Comparison of ENCODE assay signal across 9 cellular contexts in the genomic region with DNA sequence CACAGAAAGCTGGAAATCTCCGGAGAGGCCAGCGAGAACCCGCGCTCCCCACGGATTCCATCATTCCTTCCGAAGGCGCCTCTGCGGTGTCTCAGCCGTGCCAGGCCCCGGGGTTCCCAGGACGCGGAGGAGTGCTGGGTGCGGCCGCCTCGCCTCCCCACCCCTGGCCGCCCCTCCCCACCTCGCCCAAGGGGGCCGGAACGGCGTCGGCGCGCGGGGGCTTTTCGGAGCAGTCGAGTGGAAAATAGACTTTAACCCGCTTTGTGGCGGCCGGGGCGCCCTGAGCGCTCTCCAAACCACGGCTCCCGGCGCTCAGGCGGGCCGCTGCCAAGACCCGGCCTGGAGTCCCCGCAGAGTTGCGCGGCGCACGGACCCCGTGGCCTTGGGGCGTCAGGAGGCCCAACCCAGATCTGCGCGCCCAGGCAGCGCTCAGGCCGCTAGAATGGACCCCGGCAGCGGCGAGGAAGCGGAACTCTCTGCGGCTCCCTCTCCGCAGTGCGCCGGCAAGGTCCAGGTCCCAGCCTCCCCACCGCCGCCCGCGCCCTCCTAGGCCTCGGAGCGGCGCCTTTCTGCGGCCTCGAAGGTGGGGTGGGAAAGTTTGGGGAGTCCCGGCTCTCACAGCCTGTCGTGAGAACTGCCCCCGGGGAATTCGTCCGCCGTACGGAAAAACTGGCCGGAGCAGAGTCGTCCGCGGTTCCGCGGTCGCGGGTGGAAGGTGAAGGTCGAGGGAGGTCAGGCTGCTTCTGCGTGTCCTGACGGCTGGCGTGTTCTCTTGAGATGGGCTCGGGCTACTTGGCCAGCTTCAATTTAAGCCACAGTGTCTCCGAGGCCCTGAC. TPM values are rescaled to one million over a fixed set of nuclear protein-coding genes. Genes with fewer than 3 reads are reported as not detected.
A peak's percentile ranks its signal among the peaks of the same experiment; 100 is the strongest.
DNase-seq lines count a peak whose midpoint lies in the region; ATAC-seq and TF ChIP-seq lines count a peak whose summit lies in the region.
"Had no signal": no experiment of that assay in that cellular context is flagged by ENCODE, and none has a peak within 500 bp of the region (broad histone marks: within the 10 kb centered on the region; RNA-seq: fewer than 3 reads in every experiment).

No MANE protein-coding gene starts in this region.

- CTCF ChIA-PET in PC-9 (lab: Charles Lee) = interaction anchor here (0.6 kb wide), 1 partner anchor 40 kb away, joined by 3 read pairs; no protein-coding TSS in a partner anchor

- DNase-seq in COLO668 (lab: John Stamatoyannopoulos, UW; ENCODE audit: unreplicated experiment) (peak; percentile 88), GM19238 (ENCODE audit: insufficient read length, low spot score) (peak; percentile 73), PC-9 (peak; percentile 58 to 63), lower lobe of right lung (no peak), globus pallidus (ENCODE audit: low spot score) (no peak)
- DNase-seq in central memory CD8-positive, alpha-beta T cell (ENCODE audit: low spot score in 2 of 2) = no peak

- TF ChIP-seq CTCF in PC-9 (conservative IDR thresholded peaks at IDR 0.05) = no peak
- no peak for TF ChIP-seq CTCF in lower lobe of right lung (IDR thresholded peaks at IDR 0.05)

- intact Hi-C loops in PC-9 (cut with micrococcal nuclease; ENCODE audit: unreplicated experiment) = no loop called here
- intact Hi-C loops in lower lobe of right lung (cut with DNase I) = no loop called here

- no peaks in the 10 kb centered on the region for H3K79me2 ChIP-seq in PC-9 (ENCODE audit: low read depth)

- peak overlapping the region; percentile 74 for H3K4me3 ChIP-seq in PC-9
- peak overlapping the region; percentile 51 for H3K4me3 ChIP-seq in lower lobe of right lung
- H3K4me3 ChIP-seq in subcutaneous abdominal adipose tissue (ENCODE audit: low read depth in 1 of 5, low read length in 5 of 5) = peak overlapping the region in 4 of 5 donors; percentile 48 to 64 (median 58)

- H2AFZ ChIP-seq in PC-9 = peak overlapping the region; percentile 82

- POLR2A ChIA-PET in PC-9 (lab: Charles Lee; ENCODE audit: unreplicated experiment) = no interaction called here

- H3K27ac ChIP-seq in PC-9 (no peak overlapping the region), lower lobe of right lung (no peak overlapping the region), subcutaneous abdominal adipose tissue (ENCODE audit: low read depth, low read length) (no peak overlapping the region)
- H3K27ac ChIP-seq: neutrophil had no signal

- peaks cover 87% of the 10 kb centered on the region for H3K27me3 Mint-ChIP-seq in central memory CD8-positive, alpha-beta T cell

- no peaks in the 10 kb centered on the region for H3K9me3 ChIP-seq in PC-9 (ENCODE audit: insufficient read depth, low read depth)
- H3K9me3 ChIP-seq in lower lobe of right lung = no peaks in the 10 kb centered on the region
- H3K9me3 ChIP-seq in subcutaneous abdominal adipose tissue (ENCODE audit: control insufficient read depth in 5 of 5, low read length in 5 of 5) = no peaks in the 10 kb centered on the region
- H3K9me3 ChIP-seq: neutrophil had no signal

- BruUV-seq in PC-9 (replicated peaks; lab: Mats Ljungman, UMichigan) = no TSS peak

- H3K4me1 ChIP-seq in PC-9 (replicated peaks; ENCODE audit: insufficient read depth) = peaks cover 14% of the 10 kb centered on the region
- peaks cover 51% of the 10 kb centered on the region for H3K4me1 ChIP-seq in lower lobe of right lung
- H3K4me1 ChIP-seq in subcutaneous abdominal adipose tissue (ENCODE audit: control insufficient read depth in 5 of 5, insufficient read depth in 5 of 5, low read length in 5 of 5) = peaks cover 0 to 57% (median 49%) of the 10 kb centered on the region in 5 donors

- H3F3A ChIP-seq in PC-9 (ENCODE audit: insufficient read depth, low read depth) = no peaks in the 10 kb centered on the region

- H3K9me3 Mint-ChIP-seq in central memory CD8-positive, alpha-beta T cell = no peaks in the 10 kb centered on the region

- H3K27ac Mint-ChIP-seq in central memory CD8-positive, alpha-beta T cell (ENCODE audit: low read depth) = no peak overlapping the region

- peaks cover 81% of the 10 kb centered on the region for H3K27me3 ChIP-seq in PC-9 (ENCODE audit: insufficient read depth, low read depth)
- peaks cover 96% of the 10 kb centered on the region for H3K27me3 ChIP-seq in lower lobe of right lung (ENCODE audit: low read depth)
- H3K27me3 ChIP-seq in subcutaneous abdominal adipose tissue (ENCODE audit: control insufficient read depth in 5 of 5, insufficient read depth in 4 of 5, low read length in 5 of 5) = peaks cover 70 to 85% (median 82%) of the 10 kb centered on the region in 5 donors

- H3K36me3 Mint-ChIP-seq in central memory CD8-positive, alpha-beta T cell (ENCODE audit: insufficient read depth) = peaks cover 5% of the 10 kb centered on the region

- H4K20me1 ChIP-seq in PC-9 (ENCODE audit: insufficient read depth) = no peaks in the 10 kb centered on the region

- ATAC-seq in HG03175 (IDR thresholded peaks at IDR 0.05; ENCODE audit: unreplicated experiment) (peak; percentile 51), lower lobe of right lung (peak; percentile 81 to 86)
- peak; percentile 17 for ATAC-seq in central memory CD8-positive, alpha-beta T cell (replicated peaks; ENCODE audit: extremely low read depth, poor library complexity, severe bottlenecking)

- H3K36me3 ChIP-seq in PC-9 (ENCODE audit: low read depth) (no peaks in the 10 kb centered on the region), lower lobe of right lung (no peaks in the 10 kb centered on the region), subcutaneous abdominal adipose tissue (ENCODE audit: control insufficient read depth in 5 of 5, insufficient read depth in 5 of 5, low read length in 5 of 5) (no peaks in the 10 kb centered on the region)
- H3K36me3 ChIP-seq: neutrophil had no signal

- H3K4me1 Mint-ChIP-seq in central memory CD8-positive, alpha-beta T cell = peaks cover 38% of the 10 kb centered on the region

- peak overlapping the region; percentile 77 for H3K4me3 Mint-ChIP-seq in central memory CD8-positive, alpha-beta T cell

- H3K9me2 ChIP-seq in PC-9 (ENCODE audit: insufficient read depth) = no peaks in the 10 kb centered on the region

- peak overlapping the region; percentile 99 for H3K4me2 ChIP-seq in PC-9

- H3K9ac ChIP-seq in subcutaneous abdominal adipose tissue (ENCODE audit: low read length in 5 of 5) = no peak overlapping the region

RNA-seq across cellular contexts. Expression of a gene that starts 1.2 kb away (rescaled TPM):
- not detected in 2 replicates for total RNA-seq in PC-9 (2021)
- total RNA-seq in lower lobe of right lung = not detected

RNA-seq across cellular contexts. Expression of a gene that starts 28.9 kb away (rescaled TPM):
- total RNA-seq in PC-9 (2021) (33.6 and 53.1 TPM in 2 replicates), lower lobe of right lung (46.2 TPM)

Comparison
In these comparisons a context has a peak if more than half of its experiments do, and no peak if none do; other contexts are left out.
1. DNase-seq: peak in COLO668 (single experiment), GM19238 (single experiment) and PC-9 (2 of 2); none in central memory CD8-positive, alpha-beta T cell (0 of 2), lower lobe of right lung (single experiment) and globus pallidus (single experiment).
2. ATAC-seq: peak in every context shown above with its lines; median percentile 84 in lower lobe of right lung; 51 in HG03175; 17 in central memory CD8-positive, alpha-beta T cell.
3. Peak in every context shown above with its lines, with median percentiles within 50 percentile points of each other: H3K4me3 ChIP-seq.